19 cellular contexts compared by ENCODE assay signal in genomic region chrX:153500676-153501280, GRCh38. TPM values are rescaled to one million over a fixed set of nuclear protein-coding genes. Genes with fewer than 3 reads are reported as not detected.
"Had no signal": no experiment of that assay in that cellular context is flagged by ENCODE, and none has a peak within 500 bp of the region (broad histone marks: within the 10 kb centered on the region; RNA-seq: fewer than 3 reads in every experiment).

No MANE protein-coding gene starts in this region.

- H3K27ac ChIP-seq: lower lobe of right lung, vagina, WERI-Rb-1 had no signal

- H3K4me1 Mint-ChIP-seq: activated CD4-positive, alpha-beta T cell treated with anti-CD3 and anti-CD28 coated beads for 36 hours; activated naive CD8-positive, alpha-beta T cell treated with anti-CD3 and anti-CD28 coated beads for 36 hours; endodermal cell; natural killer cell had no signal

- H3K4me3 Mint-ChIP-seq: activated CD4-positive, alpha-beta memory T cell treated with anti-CD3 and anti-CD28 coated beads for 36 hours; activated CD4-positive, alpha-beta T cell treated with anti-CD3 and anti-CD28 coated beads for 36 hours; activated naive CD8-positive, alpha-beta T cell treated with anti-CD3 and anti-CD28 coated beads for 36 hours; endodermal cell; natural killer cell had no signal

- DNase-seq: activated CD4-positive, alpha-beta memory T cell treated with anti-CD3 and anti-CD28 coated beads for 36 hours; activated CD4-positive, alpha-beta T cell treated with anti-CD3 and anti-CD28 coated beads for 36 hours; activated naive CD8-positive, alpha-beta T cell treated with anti-CD3 and anti-CD28 coated beads for 36 hours; activated T-cell treated with anti-CD3 and anti-CD28 coated beads for 4 hours; amniotic stem cell; endodermal cell; erythroblast; foreskin melanocyte; lower lobe of right lung; natural killer cell; stimulated activated CD4-positive, alpha-beta T cell treated with anti-CD3 and anti-CD28 coated beads, Interleukin-2, amount 100 ng/mL, for 24 hours; stimulated activated naive CD4-positive, alpha-beta T cell treated with Interleukin-2 at 50 U/mL for 16 hours; WERI-Rb-1 had no signal

- H3K27me3 Mint-ChIP-seq: activated CD4-positive, alpha-beta memory T cell treated with anti-CD3 and anti-CD28 coated beads for 36 hours; activated CD4-positive, alpha-beta T cell treated with anti-CD3 and anti-CD28 coated beads for 36 hours; activated naive CD8-positive, alpha-beta T cell treated with anti-CD3 and anti-CD28 coated beads for 36 hours had no signal

- H3K27ac Mint-ChIP-seq: activated CD4-positive, alpha-beta memory T cell treated with anti-CD3 and anti-CD28 coated beads for 36 hours; activated CD4-positive, alpha-beta T cell treated with anti-CD3 and anti-CD28 coated beads for 36 hours; activated naive CD8-positive, alpha-beta T cell treated with anti-CD3 and anti-CD28 coated beads for 36 hours; endodermal cell; natural killer cell had no signal

- H3K9me3 Mint-ChIP-seq: activated CD4-positive, alpha-beta memory T cell treated with anti-CD3 and anti-CD28 coated beads for 36 hours; activated naive CD8-positive, alpha-beta T cell treated with anti-CD3 and anti-CD28 coated beads for 36 hours; natural killer cell had no signal

- H3K27me3 ChIP-seq: tibial nerve, vagina had no signal

- ATAC-seq: activated CD4-positive, alpha-beta T cell treated with anti-CD3 and anti-CD28 coated beads for 36 hours; lower lobe of right lung had no signal

- FAIRE-seq: colon, keratinocyte had no signal

- H3K4me3 ChIP-seq: lower lobe of right lung, tibial nerve, vagina had no signal

- H3K36me3 ChIP-seq: lower lobe of right lung, tibial nerve, vagina, WERI-Rb-1 had no signal

- H3K9me3 ChIP-seq: lower lobe of right lung, tibial nerve, vagina had no signal

- H3K4me1 ChIP-seq: lower lobe of right lung had no signal

- H3K36me3 Mint-ChIP-seq: activated CD4-positive, alpha-beta memory T cell treated with anti-CD3 and anti-CD28 coated beads for 36 hours; activated naive CD8-positive, alpha-beta T cell treated with anti-CD3 and anti-CD28 coated beads for 36 hours; natural killer cell had no signal

RNA-seq across cellular contexts. Expression of gene BGN, which starts 6.0 kb away (rescaled TPM):
- total RNA-seq: activated CD4-positive, alpha-beta memory T cell treated with anti-CD3 and anti-CD28 coated beads for 36 hours; activated CD4-positive, alpha-beta T cell treated with anti-CD3 and anti-CD28 coated beads for 36 hours; activated naive CD8-positive, alpha-beta T cell treated with anti-CD3 and anti-CD28 coated beads for 36 hours; natural killer cell; T-helper 2 cell treated with Interferon-gamma antibody and Interleukin-4, amounts not matched to agents 100 ng/mL and 5 ng/mL, for 36 hours had no signal

RNA-seq across cellular contexts. Expression of gene ATP2B3, which starts 16.7 kb away (rescaled TPM):
- total RNA-seq: activated CD4-positive, alpha-beta memory T cell treated with anti-CD3 and anti-CD28 coated beads for 36 hours; activated CD4-positive, alpha-beta T cell treated with anti-CD3 and anti-CD28 coated beads for 36 hours; activated naive CD8-positive, alpha-beta T cell treated with anti-CD3 and anti-CD28 coated beads for 36 hours; endodermal cell; lower lobe of right lung; natural killer cell; subcutaneous adipose tissue; T-helper 2 cell treated with Interferon-gamma antibody and Interleukin-4, amounts not matched to agents 100 ng/mL and 5 ng/mL, for 36 hours; tibial nerve had no signal
- polyA plus RNA-seq: keratinocyte had no signal
